8 cellular contexts compared by ENCODE assay signal in genomic region chr7:129169171-129169643, GRCh38. TPM values are rescaled to one million over a fixed set of nuclear protein-coding genes. Genes with fewer than 3 reads are reported as not detected.
A peak's percentile ranks its signal among the peaks of the same experiment; 100 is the strongest.
DNase-seq lines count a peak whose midpoint lies in the region; ATAC-seq and TF ChIP-seq lines count a peak whose summit lies in the region.

No MANE protein-coding gene starts in this region.

- H3K27me3 Mint-ChIP-seq in endodermal cell (ENCODE audit: insufficient read depth) = peaks cover 2% of the 10 kb centered on the region
- peaks cover 0 to 25% (median 0%) of the 10 kb centered on the region in 5 donors for H3K27me3 Mint-ChIP-seq in naive thymus-derived CD4-positive, alpha-beta T cell

- H3K4me1 Mint-ChIP-seq in endodermal cell = peaks cover 25% of the 10 kb centered on the region
- H3K4me1 Mint-ChIP-seq in naive thymus-derived CD4-positive, alpha-beta T cell = peaks cover 0 to 27% (median 14%) of the 10 kb centered on the region in 7 donors

- H3K27ac ChIP-seq in endodermal cell (ENCODE audit: low read depth, low read length) (peak overlapping the region; percentile 5), urinary bladder (ENCODE audit: low read depth) (peak overlapping the region; percentile 58)
- H3K27ac ChIP-seq in naive thymus-derived CD4-positive, alpha-beta T cell (ENCODE audit: low read depth, low read length) = peak overlapping the region; percentile 62

- H3K4me3 ChIP-seq in endodermal cell (ENCODE audit: low read length) (peak overlapping the region; percentile 49), urinary bladder (ENCODE audit: low read depth, low read length) (peak overlapping the region; percentile 54)
- H3K4me3 ChIP-seq in naive thymus-derived CD4-positive, alpha-beta T cell (ENCODE audit: low read length) = peak overlapping the region; percentile 46

- H3K4me1 ChIP-seq in endodermal cell (ENCODE audit: control insufficient read depth, insufficient read depth, low read length) (peaks cover 7% of the 10 kb centered on the region), urinary bladder (ENCODE audit: insufficient read depth) (no peaks in the 10 kb centered on the region)
- peaks cover 0 to 10% of the 10 kb centered on the region in 2 donors for H3K4me1 ChIP-seq in naive thymus-derived CD4-positive, alpha-beta T cell (ENCODE audit: control insufficient read depth in 2 of 2, insufficient read depth in 2 of 2, low read length in 2 of 2)

- H3K9me3 Mint-ChIP-seq in endodermal cell = peaks cover 1% of the 10 kb centered on the region
- H3K9me3 Mint-ChIP-seq in naive thymus-derived CD4-positive, alpha-beta T cell = no peaks in the 10 kb centered on the region

- 12 to 18% methylated on average over 24 to 46 of the region's 46 CpGs for WGBS in endodermal cell (ENCODE audit: insufficient coverage in 1 of 2, insufficient read length in 1 of 2), 2 experiments
- WGBS in urinary bladder = under 1% methylated on average over 46 of the region's 46 CpGs

- H3K4me3 Mint-ChIP-seq in endodermal cell = peak overlapping the region; percentile 51
- peak overlapping the region; percentile 75 to 88 (median 82) for H3K4me3 Mint-ChIP-seq in naive thymus-derived CD4-positive, alpha-beta T cell

- peaks cover 4% of the 10 kb centered on the region for H3K27me3 ChIP-seq in endodermal cell (ENCODE audit: control insufficient read depth, insufficient read depth, low read length, poor library complexity, severe bottlenecking)
- H3K27me3 ChIP-seq in naive thymus-derived CD4-positive, alpha-beta T cell (ENCODE audit: control insufficient read depth in 2 of 2, insufficient read depth in 2 of 2, low read length in 2 of 2) = no peaks in the 10 kb centered on the region

- DNase-seq in AG08396 (ENCODE audit: low spot score) (peak; percentile 59), endodermal cell (peak; percentile 83), RPMI8226 (no peak), NCI-H446 (lab: John Stamatoyannopoulos, UW) (no peak)
- DNase-seq in activated CD4-positive, alpha-beta T cell treated with anti-CD3 and anti-CD28 coated beads for 4 hours = peak; percentile 12 to 22
- DNase-seq in naive thymus-derived CD4-positive, alpha-beta T cell = peak in 7 of 9 donors; percentile 11 to 51 (median 22)

- H3K36me3 ChIP-seq in endodermal cell (ENCODE audit: control insufficient read depth, insufficient read depth, low read length) (peaks cover 6% of the 10 kb centered on the region), urinary bladder (ENCODE audit: insufficient read depth) (no peaks in the 10 kb centered on the region)
- H3K36me3 ChIP-seq in naive thymus-derived CD4-positive, alpha-beta T cell (ENCODE audit: control insufficient read depth in 2 of 3, insufficient read depth in 3 of 3, low read length in 3 of 3) = peaks cover 0 to 6% (median 0%) of the 10 kb centered on the region in 3 experiments

- TF ChIP-seq CTCF in endodermal cell (conservative IDR thresholded peaks at IDR 0.05) = no peak

- peak; percentile 34 for ATAC-seq in GM21825 (IDR thresholded peaks at IDR 0.05; ENCODE audit: unreplicated experiment)
- peak; percentile 79 for ATAC-seq in naive thymus-derived CD4-positive, alpha-beta T cell

- peak overlapping the region; percentile 87 for H3K27ac Mint-ChIP-seq in endodermal cell
- peak overlapping the region in 4 of 9 donors; percentile 24 to 73 (median 54) for H3K27ac Mint-ChIP-seq in naive thymus-derived CD4-positive, alpha-beta T cell

- no peaks in the 10 kb centered on the region for H3K9me3 ChIP-seq in endodermal cell (ENCODE audit: control insufficient read depth, low read length)
- H3K9me3 ChIP-seq in naive thymus-derived CD4-positive, alpha-beta T cell (ENCODE audit: control insufficient read depth in 2 of 3, low read length in 3 of 3) = no peaks in the 10 kb centered on the region

- POLR2A ChIA-PET in naive thymus-derived CD4-positive, alpha-beta T cell (lab: Charles Lee) = interaction anchor here (0.6 to 1.5 kb wide), 2 partner anchors 25 to 1726 kb away, joined by 3 to 4 read pairs; partner anchors contain the start of gene TSPAN33

- peaks cover 16% of the 10 kb centered on the region for H3K36me3 Mint-ChIP-seq in endodermal cell (ENCODE audit: low read depth)
- peaks cover 0 to 20% (median 10%) of the 10 kb centered on the region in 5 donors for H3K36me3 Mint-ChIP-seq in naive thymus-derived CD4-positive, alpha-beta T cell

- CTCF ChIA-PET in naive thymus-derived CD4-positive, alpha-beta T cell (lab: Charles Lee) = no interaction called here

- peak overlapping the region; percentile 41 for H3K9ac ChIP-seq in endodermal cell (ENCODE audit: extremely low read depth, low read length, poor library complexity, severe bottlenecking)

- intact Hi-C loops in naive thymus-derived CD4-positive, alpha-beta T cell (cut with micrococcal nuclease) = loop anchor here in 1 of 2 donors (2.0 kb wide), 1 partner anchor 24 kb away; the partner anchor contains the start of gene TSPAN33

RNA-seq across cellular contexts. Expression of gene SMO, which starts 19.2 kb away (rescaled TPM):
- 10 to 100 TPM; 75.5 to 76.2 TPM for total RNA-seq in endodermal cell
- 72.7 TPM for polyA plus RNA-seq in endodermal cell (2013, experiment 1 of 2)
- 71.3 TPM for polyA plus RNA-seq in endodermal cell (2013, experiment 2 of 2)
- under 1 TPM in 2 of 5 experiments, not detected in 3; 0.11 to 0.22 TPM for total RNA-seq in naive thymus-derived CD4-positive, alpha-beta T cell
- not detected for polyA plus RNA-seq in naive thymus-derived CD4-positive, alpha-beta T cell
- 35.2 TPM for total RNA-seq in urinary bladder
- 16.7 TPM for polyA plus RNA-seq in urinary bladder

RNA-seq across cellular contexts. Expression of gene TSPAN33, which starts 24.7 kb away (rescaled TPM):
- total RNA-seq in endodermal cell = 10 to 100 TPM; 33.2 to 35.6 TPM
- 23.2 TPM for polyA plus RNA-seq in endodermal cell (2013, experiment 1 of 2)
- polyA plus RNA-seq in endodermal cell (2013, experiment 2 of 2) = 23.9 TPM
- 10 to 100 TPM in 1 of 5 experiments, 1 to 10 TPM in 4; 1.8 to 14.8 (median 3.6) TPM for total RNA-seq in naive thymus-derived CD4-positive, alpha-beta T cell
- 10 to 100 TPM in 1 of 2 donors, 1 to 10 TPM in 1; 3.3 to 13.0 TPM for polyA plus RNA-seq in naive thymus-derived CD4-positive, alpha-beta T cell
- total RNA-seq in urinary bladder = 9.5 TPM
- polyA plus RNA-seq in urinary bladder = 15.6 TPM

RNA-seq across cellular contexts. Expression of gene AHCYL2, which starts 55.6 kb away (rescaled TPM):
- total RNA-seq in endodermal cell (10 to 100 TPM; 30.8 to 31.4 TPM), urinary bladder (20.3 TPM)
- polyA plus RNA-seq in endodermal cell (2013, experiment 1 of 2) = 15.7 TPM
- polyA plus RNA-seq in endodermal cell (2013, experiment 2 of 2) = 18.1 TPM
- 10 to 100 TPM; 14.4 to 22.2 (median 20.4) TPM for total RNA-seq in naive thymus-derived CD4-positive, alpha-beta T cell
- 10 to 100 TPM in 1 of 2 donors, 1 to 10 TPM in 1; 8.6 to 13.1 TPM for polyA plus RNA-seq in naive thymus-derived CD4-positive, alpha-beta T cell
- polyA plus RNA-seq in urinary bladder = 9.0 TPM

Comparison
In these comparisons a context has a peak if more than half of its experiments do, and no peak if none do; other contexts are left out.
1. DNase-seq: peak in AG08396 (single experiment), activated CD4-positive, alpha-beta T cell treated with anti-CD3 and anti-CD28 coated beads for 4 hours (2 of 2), endodermal cell (single experiment) and naive thymus-derived CD4-positive, alpha-beta T cell (7 of 9); none in RPMI8226 (single experiment) and NCI-H446 (0 of 2).
2. H3K27ac ChIP-seq: peak in every context shown above with its lines; median percentile 62 in naive thymus-derived CD4-positive, alpha-beta T cell; 58 in urinary bladder; 5 in endodermal cell.
3. RNA of gene SMO, which starts 19.2 kb away (total RNA-seq): 75.5 to 76.2 TPM in endodermal cell and 35.2 TPM in urinary bladder (single experiment); 0.11 to 0.22 TPM in naive thymus-derived CD4-positive, alpha-beta T cell; every median in the first group is over 10 times any median in the second.
4. Peak in every context shown above with its lines, with median percentiles within 50 percentile points of each other: H3K4me3 ChIP-seq.